16 cellular contexts compared by ENCODE assay signal in the genomic region with DNA sequence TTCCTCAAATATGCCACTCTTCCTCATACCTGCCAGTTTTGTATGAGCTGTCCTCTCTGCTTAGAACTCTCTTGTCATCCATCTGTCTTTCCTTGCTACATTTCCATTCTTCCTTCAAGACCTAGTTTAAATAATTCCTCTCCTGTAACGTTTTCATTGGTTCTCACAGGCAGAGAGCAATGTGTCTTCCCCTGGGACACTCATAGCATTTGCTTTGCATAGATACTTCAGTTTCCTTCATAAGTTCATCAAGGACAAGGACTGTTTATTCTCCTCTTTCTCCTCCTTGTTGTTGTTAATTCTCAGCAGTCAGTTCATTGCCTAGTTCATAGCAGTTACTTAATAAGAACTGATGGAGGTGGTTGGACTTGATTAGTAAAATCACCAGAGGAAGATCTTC. TPM values are rescaled to one million over a fixed set of nuclear protein-coding genes. Genes with fewer than 3 reads are reported as not detected.
DNase-seq lines count a peak whose midpoint lies in the region; ATAC-seq and TF ChIP-seq lines count a peak whose summit lies in the region.
"Had no signal": no experiment of that assay in that cellular context is flagged by ENCODE, and none has a peak within 500 bp of the region (broad histone marks: within the 10 kb centered on the region; RNA-seq: fewer than 3 reads in every experiment).

No MANE protein-coding gene starts in this region.

- no peaks in the 10 kb centered on the region for H3K27me3 Mint-ChIP-seq in CD4-positive, alpha-beta memory T cell
- H3K27me3 Mint-ChIP-seq in activated CD8-positive, alpha-beta T cell treated with anti-CD3 and anti-CD28 coated beads, Interleukin-2, amount 10 ng/mL, durations not matched to agents 7 days and 5 days (ENCODE audit: low read depth), result no peaks in the 10 kb centered on the region

- peaks cover 41 to 73% (median 52%) of the 10 kb centered on the region in 4 donors for H3K4me1 Mint-ChIP-seq in CD4-positive, alpha-beta memory T cell
- peaks cover 44% of the 10 kb centered on the region for H3K4me1 Mint-ChIP-seq in activated CD8-positive, alpha-beta T cell treated with anti-CD3 and anti-CD28 coated beads, Interleukin-2, amount 10 ng/mL, durations not matched to agents 7 days and 5 days (ENCODE audit: low read depth)

- peak overlapping the region in 2 of 8 donors; percentile 33 to 61 for H3K4me3 Mint-ChIP-seq in CD4-positive, alpha-beta memory T cell
- H3K4me3 Mint-ChIP-seq in activated CD8-positive, alpha-beta T cell treated with anti-CD3 and anti-CD28 coated beads, Interleukin-2, amount 10 ng/mL, durations not matched to agents 7 days and 5 days, result no peak overlapping the region
- H3K4me3 Mint-ChIP-seq: CD14-positive monocyte, neural crest cell had no signal

- H3K36me3 Mint-ChIP-seq in CD4-positive, alpha-beta memory T cell, result peaks cover 18 to 31% of the 10 kb centered on the region in 2 donors
- peaks cover 22% of the 10 kb centered on the region for H3K36me3 Mint-ChIP-seq in activated CD8-positive, alpha-beta T cell treated with anti-CD3 and anti-CD28 coated beads, Interleukin-2, amount 10 ng/mL, durations not matched to agents 7 days and 5 days (ENCODE audit: low read depth)

- no peak overlapping the region for H3K4me3 ChIP-seq in CD4-positive, alpha-beta memory T cell (ENCODE audit: low read length in 2 of 2)
- H3K4me3 ChIP-seq in mesodermal cell (ENCODE audit: extremely low read depth, insufficient read depth, low read length, poor library complexity, severe bottlenecking) (no peak overlapping the region), thyroid gland (replicated peaks in 1 of 3) (no peak overlapping the region)
- H3K4me3 ChIP-seq: testis had no signal

- H3K4me1 ChIP-seq in CD4-positive, alpha-beta memory T cell (ENCODE audit: insufficient read depth, low read length), result peaks cover 41% of the 10 kb centered on the region
- H3K4me1 ChIP-seq in mesodermal cell (ENCODE audit: control insufficient read depth, insufficient read depth, low read length, poor library complexity, severe bottlenecking) (no peaks in the 10 kb centered on the region), thyroid gland (peaks cover 0 to 28% of the 10 kb centered on the region in 2 donors)

- no peak for TF ChIP-seq POLR2A in thyroid gland (IDR thresholded peaks at IDR 0.05)

- no peaks in the 10 kb centered on the region for H3K9me3 Mint-ChIP-seq in CD4-positive, alpha-beta memory T cell
- no peaks in the 10 kb centered on the region for H3K9me3 Mint-ChIP-seq in activated CD8-positive, alpha-beta T cell treated with anti-CD3 and anti-CD28 coated beads, Interleukin-2, amount 10 ng/mL, durations not matched to agents 7 days and 5 days (ENCODE audit: insufficient read depth)
- H3K9me3 Mint-ChIP-seq: activated T-helper 1 cell treated with anti-CD3 and anti-CD28 coated beads, Interleukin-12 subunit alpha, Interleukin-12 subunit beta, Interleukin-2, Interleukin-4 antibody, amounts not matched to agents 30 ng/mL and 10 ng/mL and 1 ng/mL, durations not matched to agents 14 hours and 24 hours and 36 hours; neural crest cell had no signal

- CTCF ChIA-PET in CD4-positive, alpha-beta memory T cell (lab: Charles Lee; ENCODE audit: partially characterized antibody), result interaction anchor here (1.0 kb wide), 1 partner anchor 37 kb away, joined by 3 read pairs; no protein-coding TSS in a partner anchor
- CTCF ChIA-PET in activated CD8-positive, alpha-beta T cell treated with anti-CD3 and anti-CD28 coated beads, Interleukin-2, amount 10 ng/mL, durations not matched to agents 7 days and 5 days (lab: Charles Lee), result interaction anchor here (1.1 kb wide), 1 partner anchor 11 kb away, joined by 3 read pairs; no protein-coding TSS in a partner anchor

- peak overlapping the region; percentile 10 for H3K27ac ChIP-seq in CD4-positive, alpha-beta memory T cell (ENCODE audit: low read depth, low read length)
- H3K27ac ChIP-seq in mesodermal cell (ENCODE audit: low read depth, low read length, severe bottlenecking), result peak overlapping the region; percentile 23
- H3K27ac ChIP-seq in thyroid gland, result no peak overlapping the region
- H3K27ac ChIP-seq: testis had no signal

- H3K27ac Mint-ChIP-seq in CD4-positive, alpha-beta memory T cell, result peak overlapping the region in 6 of 7 donors; percentile 2 to 81 (median 22)
- peak overlapping the region; percentile 1 for H3K27ac Mint-ChIP-seq in activated CD8-positive, alpha-beta T cell treated with anti-CD3 and anti-CD28 coated beads, Interleukin-2, amount 10 ng/mL, durations not matched to agents 7 days and 5 days
- H3K27ac Mint-ChIP-seq: activated T-helper 1 cell treated with anti-CD3 and anti-CD28 coated beads, Interleukin-12 subunit alpha, Interleukin-12 subunit beta, Interleukin-2, Interleukin-4 antibody, amounts not matched to agents 30 ng/mL and 10 ng/mL and 1 ng/mL, durations not matched to agents 14 hours and 24 hours and 36 hours had no signal

- H3K9me3 ChIP-seq in CD4-positive, alpha-beta memory T cell (ENCODE audit: control insufficient read depth in 1 of 2, low read length in 2 of 2), result no peaks in the 10 kb centered on the region
- H3K9me3 ChIP-seq in mesodermal cell (ENCODE audit: control insufficient read depth, low read length), result no peaks in the 10 kb centered on the region
- no peaks in the 10 kb centered on the region for H3K9me3 ChIP-seq in thyroid gland
- H3K9me3 ChIP-seq: testis had no signal

- H3K27me3 ChIP-seq in CD4-positive, alpha-beta memory T cell (ENCODE audit: insufficient read depth, low read length), result no peaks in the 10 kb centered on the region
- H3K27me3 ChIP-seq in thyroid gland, result no peaks in the 10 kb centered on the region
- H3K27me3 ChIP-seq: testis had no signal

- POLR2A ChIA-PET in CD4-positive, alpha-beta memory T cell (lab: Charles Lee; ENCODE audit: partially characterized antibody), result interaction anchor here (1.7 kb wide), 1 partner anchor 10 kb away, joined by 4 read pairs; no protein-coding TSS in a partner anchor
- POLR2A ChIA-PET in activated CD8-positive, alpha-beta T cell treated with anti-CD3 and anti-CD28 coated beads, Interleukin-2, amount 10 ng/mL, durations not matched to agents 7 days and 5 days (lab: Charles Lee), result no interaction called here

- 82 to 85% methylated on average over 1 of the region's 1 CpG for WGBS in mesodermal cell (ENCODE audit: insufficient coverage in 2 of 2), 2 experiments
- WGBS in thyroid gland, 2 donors, result 20% methylated on average over 1 of the region's 1 CpG

- peak; percentile 41 for ATAC-seq in GM18907 (IDR thresholded peaks at IDR 0.05; ENCODE audit: unreplicated experiment)
- ATAC-seq in activated CD8-positive, alpha-beta T cell treated with anti-CD3 and anti-CD28 coated beads, Interleukin-2, amount 10 ng/mL, durations not matched to agents 7 days and 5 days, result no peak
- ATAC-seq: left colon had no signal

- intact Hi-C loops in CD4-positive, alpha-beta memory T cell (cut with micrococcal nuclease), result no loop called here
- intact Hi-C loops in thyroid gland (cut with DNase I), result no loop called here

- peaks cover 9% of the 10 kb centered on the region for H3K36me3 ChIP-seq in CD4-positive, alpha-beta memory T cell (ENCODE audit: insufficient read depth, low read length)
- H3K36me3 ChIP-seq in mesodermal cell (ENCODE audit: control insufficient read depth, insufficient read depth, low read length), result peaks cover 37% of the 10 kb centered on the region
- H3K36me3 ChIP-seq in thyroid gland, result no peaks in the 10 kb centered on the region

- no peak for DNase-seq in CD4-positive, alpha-beta memory T cell
- DNase-seq in activated CD8-positive, alpha-beta T cell treated with anti-CD3 and anti-CD28 coated beads, Interleukin-2, amount 10 ng/mL, durations not matched to agents 7 days and 5 days, result no peak
- DNase-seq in thyroid gland (no peak), NCI-H2107 (lab: John Stamatoyannopoulos, UW) (no peak), UCSD-AML1 (lab: John Stamatoyannopoulos, UW; ENCODE audit: unreplicated experiment) (no peak)
- DNase-seq in activated effector memory CD4-positive, alpha-beta T cell treated with anti-CD3 and anti-CD28 coated beads, Interleukin-2, amount 50 U/mL, for 16 hours, result no peak
- DNase-seq: left colon, NCI-H1436, NCI-H774, SHP77 treated with DMSO at 0.1 percent for 48 hours, testis had no signal

- TF ChIP-seq CTCF in thyroid gland (IDR thresholded peaks at IDR 0.05), result no peak

RNA-seq across cellular contexts. Expression of gene NR2C2, which starts 10.6 kb away (rescaled TPM):
- 100 to 1,000 TPM in 1 of 2 experiments, 10 to 100 TPM in 1; 94.3 to 103 TPM for total RNA-seq in CD4-positive, alpha-beta memory T cell
- 10 to 100 TPM in 1 of 2 donors, 1 to 10 TPM in 1; 5.5 to 15.5 TPM for polyA plus RNA-seq in CD4-positive, alpha-beta memory T cell
- 10 to 100 TPM; 57.4 to 59.6 TPM for total RNA-seq in activated CD8-positive, alpha-beta T cell treated with anti-CD3 and anti-CD28 coated beads, Interleukin-2, amount 10 ng/mL, durations not matched to agents 7 days and 5 days
- 32.8 TPM for polyA plus RNA-seq in mesodermal cell (2013, experiment 1 of 2)
- polyA plus RNA-seq in mesodermal cell (2013, experiment 2 of 2), result 29.5 TPM
- 10 to 100 TPM; 55.1 to 97.8 (median 60.0) TPM for total RNA-seq in thyroid gland

Comparison
In these comparisons a context has a peak if more than half of its experiments do, and no peak if none do; other contexts are left out.
1. H3K27ac ChIP-seq: peak in CD4-positive, alpha-beta memory T cell (single experiment) and mesodermal cell (single experiment); none in thyroid gland (0 of 3).